Comparison of ENCODE assay signal across 1 cellular context in genomic region chr6:127422791-127423190, GRCh38.
TF ChIP-seq lines count a peak whose summit lies in the region.

No MANE protein-coding gene starts in this region.

TF ChIP-seq in SK-N-SH treated with all-trans-retinoic acid at 6 μM for 48 hours, 23 proteins besides CTCF, POLR2A, EP300 and RAD21 (continued from another document):
- no peak for TF ChIP-seq PATZ1 (CRISPR knock-in tag; IDR thresholded peaks at IDR 0.05; ENCODE audit: borderline replicate concordance)
- TF ChIP-seq TOX (CRISPR knock-in tag; IDR thresholded peaks at IDR 0.05; ENCODE audit: borderline replicate concordance) = 0 out of 2 replicates have a peak, but pooled peaks have one; percentile 30
TF ChIP-seq in SK-N-SH treated with all-trans-retinoic acid at 6 μM for 48 hours: peak in this region for 2.
